In the genomic region with DNA sequence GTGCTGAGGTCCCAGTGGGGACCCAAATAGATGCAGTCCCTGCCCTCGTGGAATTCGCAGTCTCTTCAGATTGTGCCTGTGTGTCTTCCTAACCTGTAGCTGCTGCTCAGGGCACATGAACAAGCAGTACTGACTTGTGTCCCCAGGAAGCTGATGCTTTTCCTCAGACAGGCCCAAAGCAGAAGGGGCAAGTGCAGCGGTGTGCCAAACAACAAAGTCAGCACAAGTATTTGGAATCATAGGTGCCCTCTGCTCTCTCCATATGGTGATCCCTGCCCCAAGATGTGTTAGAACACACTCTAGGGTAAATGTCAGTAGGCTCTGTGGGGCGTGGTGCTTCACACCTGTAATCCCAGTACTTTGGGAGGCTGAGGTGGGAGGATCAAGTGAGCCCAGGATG, we compare ENCODE assay signal across 15 cellular contexts. TPM values are rescaled to one million over a fixed set of nuclear protein-coding genes. Genes with fewer than 3 reads are reported as not detected.
A peak's percentile ranks its signal among the peaks of the same experiment; 100 is the strongest.
DNase-seq lines count a peak whose midpoint lies in the region; ATAC-seq and TF ChIP-seq lines count a peak whose summit lies in the region.
"Had no signal": no experiment of that assay in that cellular context is flagged by ENCODE, and none has a peak within 500 bp of the region (broad histone marks: within the 10 kb centered on the region; RNA-seq: fewer than 3 reads in every experiment).

No MANE protein-coding gene starts in this region.

- no peak overlapping the region for H2BK5ac ChIP-seq in IMR-90 (ENCODE audit: low read depth, low read length, poor library complexity, severe bottlenecking)

- H3K4me3 ChIP-seq in IMR-90 (ENCODE audit: insufficient read depth, low read depth, low read length) = no peak overlapping the region

- intact Hi-C loops in IMR-90 (cut with micrococcal nuclease) = no loop called here

- no peak for ATAC-seq in activated CD4-positive, CD25-positive, alpha-beta regulatory T cell treated with anti-CD3 and anti-CD28 coated beads, Interleukin-2, amount 50 U/mL, for 24 hours
- ATAC-seq in IMR-90 (ENCODE audit: low read depth) = no peak
- no peak for ATAC-seq in activated T-helper 17 cell treated with anti-CD3 and anti-CD28 coated beads, Interleukin-2, amount 50 U/mL, for 72 hours (replicated peaks)
- ATAC-seq in naive B cell (ENCODE audit: low read depth in 2 of 2) = no peak
- no peak for ATAC-seq in GM21423 (IDR thresholded peaks at IDR 0.05; ENCODE audit: unreplicated experiment)

- no peak overlapping the region for H4K91ac ChIP-seq in IMR-90 (ENCODE audit: insufficient read depth, low read depth, low read length)

- no peak overlapping the region for H2BK20ac ChIP-seq in IMR-90 (ENCODE audit: low read depth, low read length)

- H3K4ac ChIP-seq in IMR-90 (ENCODE audit: low read depth, low read length) = no peak overlapping the region

- CTCF ChIA-PET in IMR-90 (lab: Yijun Ruan, JAX) = no interaction called here

- H3K36me3 Mint-ChIP-seq in activated T-helper 17 cell treated with anti-CD3 and anti-CD28 coated beads, Interleukin-2, amount 50 U/mL, for 72 hours (ENCODE audit: low read depth) = no peaks in the 10 kb centered on the region
- no peaks in the 10 kb centered on the region for H3K36me3 Mint-ChIP-seq in naive B cell
- H3K36me3 Mint-ChIP-seq: CD4-positive, alpha-beta memory T cell had no signal

- no peaks in the 10 kb centered on the region for H3K27me3 ChIP-seq in IMR-90 (ENCODE audit: control insufficient read depth, insufficient read depth, low read length)

- no peak overlapping the region for H4K5ac ChIP-seq in IMR-90 (ENCODE audit: low read depth, low read length)

- H3K27ac ChIP-seq in IMR-90 (ENCODE audit: insufficient read depth, low read length) = no peak overlapping the region

- no peak for TF ChIP-seq CTCF in IMR-90 (conservative IDR thresholded peaks at IDR 0.05; ENCODE audit: low read depth, low read length)

- dilution Hi-C loops in IMR-90 (cut with HindIII; ENCODE audit: low sequenced_read_pairs, unreplicated experiment) = no loop called here

- H3K79me1 ChIP-seq in IMR-90 (ENCODE audit: low read depth in 1 of 2, low read length in 2 of 2) = no peaks in the 10 kb centered on the region

- H3K36me3 ChIP-seq in IMR-90 (ENCODE audit: control insufficient read depth, insufficient read depth, low read length) = no peaks in the 10 kb centered on the region

- no peak overlapping the region for H3K56ac ChIP-seq in IMR-90 (ENCODE audit: extremely low read depth, insufficient read depth, low read length)

- H3K9me1 ChIP-seq in IMR-90 (ENCODE audit: insufficient read depth, low read length) = 0 out of 2 replicates have a peak, but pooled peaks cover 5% of the 10 kb centered on the region

- DNase-seq in activated CD4-positive, CD25-positive, alpha-beta regulatory T cell treated with anti-CD3 and anti-CD28 coated beads, Interleukin-2, amount 50 U/mL, for 72 hours = peak; percentile 7
- DNase-seq in IMR-90 = no peak
- DNase-seq in naive B cell = no peak
- no peak for DNase-seq in midbrain (lab: John Stamatoyannopoulos, UW)
- no peak for DNase-seq in SKM-1 (lab: John Stamatoyannopoulos, UW; ENCODE audit: unreplicated experiment)
- DNase-seq: 8988T; Calu3; CD4-positive, alpha-beta memory T cell; DMS53; MV-4-11; NCI-H1417; NCI-H1930 had no signal

- no peaks in the 10 kb centered on the region for H4K20me1 ChIP-seq in IMR-90 (ENCODE audit: insufficient read depth, low read length)

- H3K14ac ChIP-seq in IMR-90 (replicated peaks; ENCODE audit: low read depth, low read length) = no peak overlapping the region

- no peaks in the 10 kb centered on the region for H3K9me3 ChIP-seq in IMR-90 (ENCODE audit: control insufficient read depth, insufficient read depth, low read length)

- H3K18ac ChIP-seq in IMR-90 (ENCODE audit: low read depth, low read length) = no peak overlapping the region

- H3K27ac Mint-ChIP-seq in activated T-helper 17 cell treated with anti-CD3 and anti-CD28 coated beads, Interleukin-2, amount 50 U/mL, for 72 hours = peak overlapping the region; percentile 81
- H3K27ac Mint-ChIP-seq in naive B cell = peak overlapping the region in 4 of 6 donors; percentile 65 to 85 (median 71)

- no peak overlapping the region for H4K8ac ChIP-seq in IMR-90 (ENCODE audit: low read depth in 2 of 2, low read length in 2 of 2)

- no peak overlapping the region for H2BK15ac ChIP-seq in IMR-90 (ENCODE audit: low read depth, low read length)

- peaks cover 18% of the 10 kb centered on the region for H3K4me1 Mint-ChIP-seq in activated T-helper 17 cell treated with anti-CD3 and anti-CD28 coated beads, Interleukin-2, amount 50 U/mL, for 72 hours
- peaks cover 6 to 22% (median 12%) of the 10 kb centered on the region in 3 donors for H3K4me1 Mint-ChIP-seq in naive B cell

- in situ Hi-C loops in IMR-90 (cut with MboI; ENCODE audit: low sequenced_read_pairs) = no loop called here

- peak overlapping the region; percentile 9 for H2AFZ ChIP-seq in IMR-90 (replicated peaks; ENCODE audit: low read length, poor library complexity)

- H3K23ac ChIP-seq in IMR-90 (ENCODE audit: low read depth, low read length) = no peak overlapping the region

- TF ChIP-seq RAD21 in IMR-90 (IDR thresholded peaks at IDR 0.05; ENCODE audit: low read length) = no peak

- POLR2A ChIA-PET in IMR-90 (lab: Charles Lee; ENCODE audit: unreplicated experiment) = no interaction called here

- BruUV-seq in IMR-90 (replicated peaks; lab: Mats Ljungman, UMichigan) = no TSS peak

- no peak overlapping the region for H3K4me3 Mint-ChIP-seq in activated T-helper 17 cell treated with anti-CD3 and anti-CD28 coated beads, Interleukin-2, amount 50 U/mL, for 72 hours
- H3K4me3 Mint-ChIP-seq in naive B cell = no peak overlapping the region
- H3K4me3 Mint-ChIP-seq: CD4-positive, alpha-beta memory T cell had no signal

- H2AK5ac ChIP-seq in IMR-90 (ENCODE audit: low read depth, low read length) = peak overlapping the region; percentile 28; the same call in 1 of the 2 replicates

- H3K9me3 Mint-ChIP-seq in activated T-helper 17 cell treated with anti-CD3 and anti-CD28 coated beads, Interleukin-2, amount 50 U/mL, for 72 hours = no peaks in the 10 kb centered on the region
- no peaks in the 10 kb centered on the region for H3K9me3 Mint-ChIP-seq in naive B cell
- H3K9me3 Mint-ChIP-seq: CD4-positive, alpha-beta memory T cell had no signal

- no peak overlapping the region for H2BK120ac ChIP-seq in IMR-90 (ENCODE audit: low read depth, low read length)

- no peaks in the 10 kb centered on the region for H3K27me3 Mint-ChIP-seq in activated T-helper 17 cell treated with anti-CD3 and anti-CD28 coated beads, Interleukin-2, amount 50 U/mL, for 72 hours
- H3K27me3 Mint-ChIP-seq in naive B cell = no peaks in the 10 kb centered on the region
- H3K27me3 Mint-ChIP-seq: CD4-positive, alpha-beta memory T cell had no signal

- no peaks in the 10 kb centered on the region for H3K4me1 ChIP-seq in IMR-90 (ENCODE audit: control insufficient read depth, insufficient read depth, low read length)

- TF ChIP-seq POLR2A in IMR-90 (IDR thresholded peaks at IDR 0.05; ENCODE audit: low read depth, low read length) = no peak

- no peak overlapping the region for H2AK9ac ChIP-seq in IMR-90 (replicated peaks; ENCODE audit: low read depth, low read length, poor library complexity)

- H3K4me2 ChIP-seq in IMR-90 (ENCODE audit: low read depth, low read length) = no peak overlapping the region

- 88% methylated on average over 3 of the region's 4 CpGs; no CpG with 5 or more reads in 1 of the 2 experiments for WGBS in IMR-90 (ENCODE audit: extremely low coverage in 2 of 2, insufficient read length in 1 of 2), 2 experiments

- H3K9ac ChIP-seq in IMR-90 (ENCODE audit: low read depth, low read length) = no peak overlapping the region

TF ChIP-seq in IMR-90, 13 proteins besides CTCF, POLR2A, EP300 and RAD21:
- no peak for TF ChIP-seq RCOR1 (IDR thresholded peaks at IDR 0.05; ENCODE audit: insufficient replicate concordance, low read length)
- no peak for TF ChIP-seq FOS (IDR thresholded peaks at IDR 0.05; ENCODE audit: low read depth, low read length)
- TF ChIP-seq RFX5 (IDR thresholded peaks at IDR 0.05; ENCODE audit: low read depth, low read length) = no peak
- no peak for TF ChIP-seq MAZ (IDR thresholded peaks at IDR 0.05; ENCODE audit: borderline replicate concordance, low read depth, low read length)
- no peak for TF ChIP-seq NFE2L2 (IDR thresholded peaks at IDR 0.05; ENCODE audit: low read depth, low read length)
- TF ChIP-seq BHLHE40 (IDR thresholded peaks at IDR 0.05; ENCODE audit: low read depth, low read length) = no peak
- no peak for TF ChIP-seq CEBPB (IDR thresholded peaks at IDR 0.05; ENCODE audit: low read depth, low read length)
- no peak for TF ChIP-seq CHD1 (IDR thresholded peaks at IDR 0.05; ENCODE audit: low read depth, low read length)
- no peak for TF ChIP-seq MAFK (IDR thresholded peaks at IDR 0.05; ENCODE audit: low read depth, low read length)
- TF ChIP-seq, protein P1, sequence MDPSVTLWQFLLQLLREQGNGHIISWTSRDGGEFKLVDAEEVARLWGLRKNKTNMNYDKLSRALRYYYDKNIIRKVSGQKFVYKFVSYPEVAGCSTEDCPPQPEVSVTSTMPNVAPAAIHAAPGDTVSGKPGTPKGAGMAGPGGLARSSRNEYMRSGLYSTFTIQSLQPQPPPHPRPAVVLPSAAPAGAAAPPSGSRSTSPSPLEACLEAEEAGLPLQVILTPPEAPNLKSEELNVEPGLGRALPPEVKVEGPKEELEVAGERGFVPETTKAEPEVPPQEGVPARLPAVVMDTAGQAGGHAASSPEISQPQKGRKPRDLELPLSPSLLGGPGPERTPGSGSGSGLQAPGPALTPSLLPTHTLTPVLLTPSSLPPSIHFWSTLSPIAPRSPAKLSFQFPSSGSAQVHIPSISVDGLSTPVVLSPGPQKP (IDR thresholded peaks at IDR 0.05; ENCODE audit: borderline replicate concordance, low read depth, low read length) = no peak
- TF ChIP-seq MXI1 (IDR thresholded peaks at IDR 0.05; ENCODE audit: borderline replicate concordance, low read depth, low read length) = no peak
- TF ChIP-seq, protein P2, sequence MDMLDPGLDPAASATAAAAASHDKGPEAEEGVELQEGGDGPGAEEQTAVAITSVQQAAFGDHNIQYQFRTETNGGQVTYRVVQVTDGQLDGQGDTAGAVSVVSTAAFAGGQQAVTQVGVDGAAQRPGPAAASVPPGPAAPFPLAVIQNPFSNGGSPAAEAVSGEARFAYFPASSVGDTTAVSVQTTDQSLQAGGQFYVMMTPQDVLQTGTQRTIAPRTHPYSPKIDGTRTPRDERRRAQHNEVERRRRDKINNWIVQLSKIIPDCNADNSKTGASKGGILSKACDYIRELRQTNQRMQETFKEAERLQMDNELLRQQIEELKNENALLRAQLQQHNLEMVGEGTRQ (IDR thresholded peaks at IDR 0.05; ENCODE audit: low read depth, low read length) = no peak
- no peak for TF ChIP-seq SMC3 (IDR thresholded peaks at IDR 0.05; ENCODE audit: low read depth, low read length)

RNA-seq across cellular contexts. Expression of a gene that starts 21.9 kb away (rescaled TPM):
- total RNA-seq in IMR-90 (2012; rRNA removed) = 22.8 and 24.2 TPM in 2 replicates
- polyA plus RNA-seq in IMR-90 (2012; rRNA removed) (31.1 and 31.8 TPM in 2 replicates), naive B cell (ENCODE audit: low read depth in 6 of 6) (1 to 10 TPM; 1.8 to 6.4 (median 3.3) TPM)
- polyA plus RNA-seq in IMR-90 (2012; cell fraction: cytosol; rRNA removed) = 26.0 and 43.6 TPM in 2 replicates
- polyA plus RNA-seq in IMR-90 (2012; cell fraction: nucleus; rRNA removed; ENCODE audit: low replicate concordance) = 147 and 366 TPM in 2 replicates
- total RNA-seq in activated T-helper 17 cell treated with anti-CD3 and anti-CD28 coated beads, Interleukin-2, amount 50 U/mL, for 72 hours = 100 to 1,000 TPM; 217 to 527 TPM
